In the genomic region with DNA sequence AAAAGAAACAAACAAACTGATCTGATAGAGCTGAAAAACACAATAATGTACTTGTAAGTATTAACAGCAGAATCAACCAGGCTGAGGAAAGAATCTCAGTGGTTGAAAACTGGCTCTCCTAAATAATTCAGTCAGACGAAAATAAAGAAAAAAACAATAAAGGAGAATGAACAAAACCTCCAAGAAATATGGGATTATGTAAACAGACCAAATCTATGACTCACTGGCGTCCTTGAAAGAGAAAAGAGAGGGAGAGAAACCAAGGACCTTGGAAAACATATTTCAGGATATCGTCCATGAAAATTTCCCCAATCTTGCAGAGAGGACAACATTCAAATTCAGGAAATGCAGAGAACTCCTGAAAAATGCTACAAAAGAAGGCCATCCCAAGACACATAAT, we compare ENCODE assay signal across 14 cellular contexts.
"Had no signal": no experiment of that assay in that cellular context is flagged by ENCODE, and none has a peak within 500 bp of the region (broad histone marks: within the 10 kb centered on the region; RNA-seq: fewer than 3 reads in every experiment).

No MANE protein-coding gene starts in this region.

- ATAC-seq: right cardiac atrium, T-helper 17 cell had no signal

- H3K4me3 ChIP-seq: prostate gland, skin epidermis had no signal

- DNase-seq: activated CD4-positive, alpha-beta memory T cell treated with anti-CD3 and anti-CD28 coated beads for 36 hours; activated effector memory CD4-positive, alpha-beta T cell treated with anti-CD3 and anti-CD28 coated beads, Interleukin-2, amount 50 U/mL, for 16 hours; activated T-cell treated with anti-CD3 and anti-CD28 coated beads, Interleukin-2, amount 50 U/mL, for 24 hours; amniotic stem cell; brain microvascular endothelial cell; cerebellar nuclear complex; head of caudate nucleus; kidney glomerular epithelial cell; occipital lobe; right cardiac atrium; T-helper 17 cell; WERI-Rb-1 had no signal
